In the genomic region with DNA sequence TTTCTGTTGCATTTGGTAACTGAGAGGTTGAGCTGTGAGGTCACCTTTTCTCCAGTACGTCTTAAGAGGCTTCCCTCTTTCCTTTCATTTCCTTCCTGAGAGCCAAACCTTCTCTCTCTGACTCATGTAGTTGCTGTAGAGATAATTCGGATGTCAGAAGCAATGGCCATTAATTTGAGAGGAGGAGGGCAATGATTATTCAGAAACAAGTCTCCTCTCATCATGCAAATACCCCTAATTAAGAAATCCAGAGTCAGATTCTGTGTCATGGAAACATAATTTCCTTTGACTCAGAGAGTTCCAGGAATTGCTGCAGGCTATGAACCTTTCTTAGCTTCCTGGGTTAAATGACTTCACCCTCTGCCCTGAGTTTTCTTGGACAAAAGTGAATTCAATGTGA, we compare ENCODE assay signal across 13 cellular contexts. TPM values are rescaled to one million over a fixed set of nuclear protein-coding genes. Genes with fewer than 3 reads are reported as not detected.
DNase-seq lines count a peak whose midpoint lies in the region; ATAC-seq and TF ChIP-seq lines count a peak whose summit lies in the region.
"Had no signal": no experiment of that assay in that cellular context is flagged by ENCODE, and none has a peak within 500 bp of the region (broad histone marks: within the 10 kb centered on the region; RNA-seq: fewer than 3 reads in every experiment).

No MANE protein-coding gene starts in this region.

- ATAC-seq in RWPE2 (ENCODE audit: low read depth) (peak; percentile 89), GM21576 (IDR thresholded peaks at IDR 0.05; ENCODE audit: unreplicated experiment) (no peak), HG03139 (IDR thresholded peaks at IDR 0.05; ENCODE audit: unreplicated experiment) (no peak)
- no peak for ATAC-seq in stimulated activated memory B cell treated with anti-CD40 and anti-IgM and Interleukin-4, amounts not matched to agents 10 μg/mL and 1 μg/mL and 100 μg/mL, for 72 hours
- ATAC-seq: HepG2 had no signal

- no peak overlapping the region for H3K4me3 ChIP-seq in RWPE2 (ENCODE audit: severe bottlenecking)
- H3K4me3 ChIP-seq in fibroblast of lung (replicated peaks in 1 of 4; ENCODE audit: control extremely low read depth in 1 of 4, insufficient read depth in 1 of 4, low read depth in 3 of 4, low read length in 4 of 4) = no peak overlapping the region
- no peak overlapping the region for H3K4me3 ChIP-seq in effector memory CD4-positive, alpha-beta T cell (ENCODE audit: insufficient read depth, low read depth, low read length, poor library complexity, severe bottlenecking)

- peak overlapping the region; percentile 95 for H3K27ac ChIP-seq in RWPE2 (ENCODE audit: poor library complexity, severe bottlenecking)
- H3K27ac ChIP-seq in fibroblast of lung (ENCODE audit: insufficient read depth, low read length) = peak overlapping the region; percentile 73
- no peak overlapping the region for H3K27ac ChIP-seq in effector memory CD4-positive, alpha-beta T cell (ENCODE audit: insufficient read depth, low read length, poor library complexity, severe bottlenecking)

- H3K27ac Mint-ChIP-seq in stimulated activated memory B cell treated with anti-CD40 and anti-IgM and Interleukin-4, amounts not matched to agents 10 μg/mL and 1 μg/mL and 100 μg/mL, for 72 hours = no peak overlapping the region

- no peaks in the 10 kb centered on the region for H3K27me3 Mint-ChIP-seq in stimulated activated memory B cell treated with anti-CD40 and anti-IgM and Interleukin-4, amounts not matched to agents 10 μg/mL and 1 μg/mL and 100 μg/mL, for 72 hours
- H3K27me3 Mint-ChIP-seq: progenitor cell of endocrine pancreas had no signal

- H4K20me1 ChIP-seq in fibroblast of lung (ENCODE audit: control insufficient read depth, extremely low read depth, insufficient read depth, low read length) = no peaks in the 10 kb centered on the region

- H3K4me1 ChIP-seq in RWPE2 (ENCODE audit: insufficient read depth, poor library complexity, severe bottlenecking) = peaks cover 35% of the 10 kb centered on the region
- peaks cover 5% of the 10 kb centered on the region for H3K4me1 ChIP-seq in fibroblast of lung (ENCODE audit: control insufficient read depth, extremely low read depth, insufficient read depth, low read length)
- no peaks in the 10 kb centered on the region for H3K4me1 ChIP-seq in effector memory CD4-positive, alpha-beta T cell (ENCODE audit: control insufficient read depth, insufficient read depth, low read length, poor library complexity, severe bottlenecking)

- H3K4me2 ChIP-seq in fibroblast of lung (ENCODE audit: extremely low read depth, insufficient read depth, low read length) = peak overlapping the region; percentile 3

- H3K27me3 ChIP-seq in RWPE2 (ENCODE audit: insufficient read depth, poor library complexity, severe bottlenecking) = no peaks in the 10 kb centered on the region
- no peaks in the 10 kb centered on the region for H3K27me3 ChIP-seq in fibroblast of lung (ENCODE audit: control insufficient read depth, insufficient read depth, low read length)
- H3K27me3 ChIP-seq in effector memory CD4-positive, alpha-beta T cell (replicated peaks; ENCODE audit: control insufficient read depth, insufficient read depth, low read length, poor library complexity, severe bottlenecking) = no peaks in the 10 kb centered on the region

- H3K36me3 ChIP-seq in RWPE2 (ENCODE audit: low read depth) (peaks cover 8% of the 10 kb centered on the region), fibroblast of lung (ENCODE audit: control insufficient read depth, insufficient read depth, low read length) (no peaks in the 10 kb centered on the region)
- H3K36me3 ChIP-seq in effector memory CD4-positive, alpha-beta T cell (ENCODE audit: control insufficient read depth, insufficient read depth, low read length) = no peaks in the 10 kb centered on the region

- H2AFZ ChIP-seq in fibroblast of lung (ENCODE audit: low read length) = peak overlapping the region; percentile 15

- no peaks in the 10 kb centered on the region for H3K79me2 ChIP-seq in fibroblast of lung (ENCODE audit: control insufficient read depth, insufficient read depth, low read length)

- no peaks in the 10 kb centered on the region for H3K4me1 Mint-ChIP-seq in stimulated activated memory B cell treated with anti-CD40 and anti-IgM and Interleukin-4, amounts not matched to agents 10 μg/mL and 1 μg/mL and 100 μg/mL, for 72 hours

- H3K36me3 Mint-ChIP-seq in stimulated activated memory B cell treated with anti-CD40 and anti-IgM and Interleukin-4, amounts not matched to agents 10 μg/mL and 1 μg/mL and 100 μg/mL, for 72 hours = peaks cover 16% of the 10 kb centered on the region

- no peak overlapping the region for H3K9ac ChIP-seq in fibroblast of lung (ENCODE audit: insufficient read depth, low read length)

- H3K9me3 Mint-ChIP-seq in stimulated activated memory B cell treated with anti-CD40 and anti-IgM and Interleukin-4, amounts not matched to agents 10 μg/mL and 1 μg/mL and 100 μg/mL, for 72 hours = peaks cover 16% of the 10 kb centered on the region

- no peak overlapping the region for H3K4me3 Mint-ChIP-seq in stimulated activated memory B cell treated with anti-CD40 and anti-IgM and Interleukin-4, amounts not matched to agents 10 μg/mL and 1 μg/mL and 100 μg/mL, for 72 hours

- DNase-seq in EL = peak; percentile 86
- no peak for DNase-seq in RWPE2 (ENCODE audit: low spot score)
- peak; percentile 57 to 84 for DNase-seq in fibroblast of lung (ENCODE audit: low read depth in 2 of 2)
- peak; percentile 96 for DNase-seq in renal cortical epithelial cell (ENCODE audit: low read depth)
- no peak for DNase-seq in effector memory CD4-positive, alpha-beta T cell
- DNase-seq: DMS 273 treated with DMSO at 0.1 percent for 48 hours, NCI-H1930, OCI-M1 had no signal

- H3K9me3 ChIP-seq in RWPE2 (ENCODE audit: severe bottlenecking) (peaks cover 16% of the 10 kb centered on the region), fibroblast of lung (ENCODE audit: control insufficient read depth, insufficient read depth, low read depth, low read length) (no peaks in the 10 kb centered on the region)
- peaks cover 5% of the 10 kb centered on the region for H3K9me3 ChIP-seq in effector memory CD4-positive, alpha-beta T cell (ENCODE audit: control insufficient read depth, low read length)

- TF ChIP-seq CTCF in RWPE2 (IDR thresholded peaks at IDR 0.05; ENCODE audit: poor library complexity, severe bottlenecking) (no peak), fibroblast of lung (conservative IDR thresholded peaks at IDR 0.05 in 1 of 2, IDR thresholded peaks at IDR 0.05 in 1 of 2; ENCODE audit: low read depth in 1 of 2, low read length in 2 of 2) (no peak)

RNA-seq across cellular contexts. Expression of a gene that starts 59.0 kb away (rescaled TPM):
- 37.3 and 37.5 TPM in 2 replicates for total RNA-seq in fibroblast of lung
- polyA plus RNA-seq in fibroblast of lung = 39.5 and 44.8 TPM in 2 replicates
- polyA plus RNA-seq in fibroblast of lung (2012) = 23.8 and 27.0 TPM in 2 replicates
- 34.3 and 35.1 TPM in 2 replicates for polyA minus RNA-seq in fibroblast of lung (ENCODE audit: low replicate concordance)
- total RNA-seq in renal cortical epithelial cell = 48.1 and 77.5 TPM in 2 replicates

Comparison
In these comparisons a context has a peak if more than half of its experiments do, and no peak if none do; other contexts are left out.
1. DNase-seq: peak in EL (single experiment), fibroblast of lung (2 of 2) and renal cortical epithelial cell (single experiment); none in RWPE2 (single experiment) and effector memory CD4-positive, alpha-beta T cell (0 of 3).